In the genomic region with DNA sequence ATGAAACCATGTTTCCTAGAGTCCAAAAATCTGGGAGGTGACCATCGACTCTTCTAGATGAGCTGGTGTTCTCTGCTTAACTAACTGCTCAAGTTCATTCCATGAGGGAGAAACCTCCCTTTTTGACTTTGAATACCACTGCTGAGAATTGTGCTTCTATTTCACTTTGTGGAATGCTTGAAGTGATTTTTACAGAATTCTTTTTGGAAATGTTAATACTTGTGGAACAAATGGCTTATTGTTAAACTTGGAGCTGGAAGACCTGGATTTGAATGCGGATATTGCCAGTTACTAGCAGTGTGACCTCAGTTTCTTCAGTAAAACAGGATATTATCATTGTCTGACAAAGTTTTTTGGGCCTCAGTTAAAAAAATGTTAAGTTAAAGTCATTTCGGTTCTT, we compare ENCODE assay signal across 1 cellular context.
TF ChIP-seq lines count a peak whose summit lies in the region.

No MANE protein-coding gene starts in this region.

TF ChIP-seq in H1, 55 proteins besides CTCF, POLR2A, EP300 and RAD21:
- TF ChIP-seq YY1 (IDR thresholded peaks at IDR 0.05; ENCODE audit: low read depth, low read length): no peak
- TF ChIP-seq GTF2F1 (IDR thresholded peaks at IDR 0.05; ENCODE audit: borderline replicate concordance, low read depth, low read length): no peak
- no peak for TF ChIP-seq CEBPB (IDR thresholded peaks at IDR 0.05; ENCODE audit: low read depth, low read length)
- no peak for TF ChIP-seq ASH2L (IDR thresholded peaks at IDR 0.05; ENCODE audit: low read length)
- TF ChIP-seq RBBP5 (IDR thresholded peaks at IDR 0.05; ENCODE audit: borderline replicate concordance, low read depth, low read length): no peak
- TF ChIP-seq KDM4A (IDR thresholded peaks at IDR 0.05; ENCODE audit: low read depth, low read length, severe bottlenecking): no peak
- TF ChIP-seq KDM1A (IDR thresholded peaks at IDR 0.05; ENCODE audit: borderline replicate concordance, low read length): no peak
